Comparison of ENCODE assay signal across 19 cellular contexts in the genomic region with DNA sequence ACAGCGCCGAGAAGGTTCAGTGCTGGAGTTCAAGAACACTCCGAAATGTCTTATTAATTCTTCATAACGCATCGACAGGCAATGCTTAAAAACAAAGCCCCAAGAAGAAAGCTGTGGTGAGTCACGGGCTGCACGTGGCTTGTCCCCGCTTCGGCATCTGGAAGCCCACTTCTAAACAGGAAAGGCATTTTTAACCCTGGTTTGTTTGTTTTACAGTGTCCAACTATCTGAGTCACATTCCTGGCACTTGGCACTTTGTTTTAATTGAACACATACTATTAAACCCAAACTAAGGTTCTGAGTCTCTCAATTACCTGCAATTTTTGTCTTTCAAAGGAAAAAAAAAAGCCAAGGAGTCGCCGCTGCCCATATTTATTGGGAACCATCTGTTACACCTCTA. TPM values are rescaled to one million over a fixed set of nuclear protein-coding genes. Genes with fewer than 3 reads are reported as not detected.
DNase-seq lines count a peak whose midpoint lies in the region; ATAC-seq and TF ChIP-seq lines count a peak whose summit lies in the region.
"Had no signal": no experiment of that assay in that cellular context is flagged by ENCODE, and none has a peak within 500 bp of the region (broad histone marks: within the 10 kb centered on the region; RNA-seq: fewer than 3 reads in every experiment).

No MANE protein-coding gene starts in this region.

- H3K27me3 ChIP-seq in liver (ENCODE audit: control insufficient read depth in 4 of 4, insufficient read depth in 4 of 4, low read length in 3 of 4), result no peaks in the 10 kb centered on the region
- H3K27me3 ChIP-seq in naive thymus-derived CD4-positive, alpha-beta T cell (ENCODE audit: control insufficient read depth in 2 of 2, insufficient read depth in 2 of 2, low read length in 2 of 2), result no peaks in the 10 kb centered on the region
- H3K27me3 ChIP-seq: BE2C, Peyer's patch had no signal

- DNase-seq in AG09319 (ENCODE audit: extremely low read depth, low read depth) (peak; percentile 1), GM04504 (ENCODE audit: low read depth) (peak; percentile 24), astrocyte of the hippocampus (ENCODE audit: low read depth, low spot score) (peak; percentile 64), osteocyte (ENCODE audit: extremely low spot score, unreplicated experiment) (no peak), UCSD-AML1 (lab: John Stamatoyannopoulos, UW; ENCODE audit: unreplicated experiment) (no peak)
- no peak for DNase-seq in activated CD4-positive, alpha-beta memory T cell treated with anti-CD3 and anti-CD28 coated beads, Interleukin-2, amount 10 ng/mL, durations not matched to agents 7 days and 5 days
- no peak for DNase-seq in naive thymus-derived CD4-positive, alpha-beta T cell
- DNase-seq: activated CD8-positive, alpha-beta T cell treated with anti-CD3 and anti-CD28 coated beads, Interleukin-2, amount 10 ng/mL, durations not matched to agents 7 days and 5 days; BE2C; erythroblast; Kasumi-1; naive B cell; NCI-H187; NCI-H526; Peyer's patch; stomach had no signal

- no peak overlapping the region for H3K27ac Mint-ChIP-seq in osteocyte (ENCODE audit: unreplicated experiment)
- H3K27ac Mint-ChIP-seq in activated CD4-positive, alpha-beta memory T cell treated with anti-CD3 and anti-CD28 coated beads, Interleukin-2, amount 10 ng/mL, durations not matched to agents 7 days and 5 days, result no peak overlapping the region
- no peak overlapping the region for H3K27ac Mint-ChIP-seq in naive thymus-derived CD4-positive, alpha-beta T cell
- H3K27ac Mint-ChIP-seq: activated CD8-positive, alpha-beta T cell treated with anti-CD3 and anti-CD28 coated beads, Interleukin-2, amount 10 ng/mL, durations not matched to agents 7 days and 5 days had no signal

- no peaks in the 10 kb centered on the region for H3K9me3 ChIP-seq in liver (ENCODE audit: control insufficient read depth in 4 of 4, low read length in 3 of 4)
- no peaks in the 10 kb centered on the region for H3K9me3 ChIP-seq in naive thymus-derived CD4-positive, alpha-beta T cell (ENCODE audit: control insufficient read depth in 2 of 3, low read length in 3 of 3)
- H3K9me3 ChIP-seq: BE2C, Peyer's patch, prostate gland, stomach had no signal

- no peak overlapping the region for H3K4me3 Mint-ChIP-seq in osteocyte (ENCODE audit: unreplicated experiment)
- H3K4me3 Mint-ChIP-seq in activated CD4-positive, alpha-beta memory T cell treated with anti-CD3 and anti-CD28 coated beads, Interleukin-2, amount 10 ng/mL, durations not matched to agents 7 days and 5 days, result no peak overlapping the region
- H3K4me3 Mint-ChIP-seq in naive thymus-derived CD4-positive, alpha-beta T cell, result no peak overlapping the region
- H3K4me3 Mint-ChIP-seq: activated CD8-positive, alpha-beta T cell treated with anti-CD3 and anti-CD28 coated beads, Interleukin-2, amount 10 ng/mL, durations not matched to agents 7 days and 5 days; naive B cell had no signal

- no peaks in the 10 kb centered on the region for H3K4me1 Mint-ChIP-seq in osteocyte (ENCODE audit: unreplicated experiment)
- no peaks in the 10 kb centered on the region for H3K4me1 Mint-ChIP-seq in activated CD4-positive, alpha-beta memory T cell treated with anti-CD3 and anti-CD28 coated beads, Interleukin-2, amount 10 ng/mL, durations not matched to agents 7 days and 5 days
- no peaks in the 10 kb centered on the region for H3K4me1 Mint-ChIP-seq in naive thymus-derived CD4-positive, alpha-beta T cell
- H3K4me1 Mint-ChIP-seq: naive B cell had no signal

- TF ChIP-seq RAD21 in liver (IDR thresholded peaks at IDR 0.05), result no peak

- no peak for ATAC-seq in naive thymus-derived CD4-positive, alpha-beta T cell
- ATAC-seq: activated CD8-positive, alpha-beta T cell treated with anti-CD3 and anti-CD28 coated beads, Interleukin-2, amount 10 ng/mL, durations not matched to agents 7 days and 5 days; left lobe of liver had no signal

- H3K36me3 Mint-ChIP-seq in osteocyte (ENCODE audit: unreplicated experiment), result no peaks in the 10 kb centered on the region
- no peaks in the 10 kb centered on the region for H3K36me3 Mint-ChIP-seq in activated CD4-positive, alpha-beta memory T cell treated with anti-CD3 and anti-CD28 coated beads, Interleukin-2, amount 10 ng/mL, durations not matched to agents 7 days and 5 days (ENCODE audit: low read depth)
- no peaks in the 10 kb centered on the region for H3K36me3 Mint-ChIP-seq in naive thymus-derived CD4-positive, alpha-beta T cell
- H3K36me3 Mint-ChIP-seq: naive B cell had no signal

- no peaks in the 10 kb centered on the region for H3K27me3 Mint-ChIP-seq in osteocyte (ENCODE audit: unreplicated experiment)
- no peaks in the 10 kb centered on the region for H3K27me3 Mint-ChIP-seq in activated CD4-positive, alpha-beta memory T cell treated with anti-CD3 and anti-CD28 coated beads, Interleukin-2, amount 10 ng/mL, durations not matched to agents 7 days and 5 days
- peaks cover 0 to 7% (median 0%) of the 10 kb centered on the region in 5 donors for H3K27me3 Mint-ChIP-seq in naive thymus-derived CD4-positive, alpha-beta T cell

- no peaks in the 10 kb centered on the region for H3K4me1 ChIP-seq in liver (ENCODE audit: control insufficient read depth in 4 of 4, insufficient read depth in 4 of 4, low read length in 3 of 4)
- H3K4me1 ChIP-seq in naive thymus-derived CD4-positive, alpha-beta T cell (ENCODE audit: control insufficient read depth in 2 of 2, insufficient read depth in 2 of 2, low read length in 2 of 2), result no peaks in the 10 kb centered on the region
- H3K4me1 ChIP-seq: BE2C, Peyer's patch, prostate gland, stomach had no signal

- WGBS in liver, result 79% methylated on average over 11 of the region's 11 CpGs

- no peak for TF ChIP-seq CTCF in AG09319 (IDR thresholded peaks at IDR 0.05; ENCODE audit: low read depth, low read length)
- TF ChIP-seq CTCF in liver (IDR thresholded peaks at IDR 0.05; ENCODE audit: low read depth, low read length, missing input control), result no peak
- TF ChIP-seq CTCF in osteocyte (IDR thresholded peaks at IDR 0.05), result no peak

- H3K36me3 ChIP-seq in liver (ENCODE audit: control insufficient read depth in 4 of 4, insufficient read depth in 3 of 4, low read depth in 1 of 4, low read length in 3 of 4), result no peaks in the 10 kb centered on the region
- no peaks in the 10 kb centered on the region for H3K36me3 ChIP-seq in naive thymus-derived CD4-positive, alpha-beta T cell (ENCODE audit: control insufficient read depth in 2 of 3, insufficient read depth in 3 of 3, low read length in 3 of 3)
- H3K36me3 ChIP-seq: BE2C, Peyer's patch, prostate gland, stomach had no signal

- intact Hi-C loops in naive thymus-derived CD4-positive, alpha-beta T cell (cut with micrococcal nuclease), result no loop called here

- no peak overlapping the region for H3K27ac ChIP-seq in liver (ENCODE audit: low read depth in 1 of 2, low read length in 2 of 2)
- H3K27ac ChIP-seq in naive thymus-derived CD4-positive, alpha-beta T cell (ENCODE audit: low read depth, low read length), result no peak overlapping the region
- H3K27ac ChIP-seq: Peyer's patch, prostate gland, stomach had no signal

- no peaks in the 10 kb centered on the region for H3K9me3 Mint-ChIP-seq in osteocyte (ENCODE audit: unreplicated experiment)
- no peaks in the 10 kb centered on the region for H3K9me3 Mint-ChIP-seq in activated CD4-positive, alpha-beta memory T cell treated with anti-CD3 and anti-CD28 coated beads, Interleukin-2, amount 10 ng/mL, durations not matched to agents 7 days and 5 days
- peaks cover 0 to 2% (median 0%) of the 10 kb centered on the region in 11 donors for H3K9me3 Mint-ChIP-seq in naive thymus-derived CD4-positive, alpha-beta T cell
- H3K9me3 Mint-ChIP-seq: naive B cell had no signal

- CTCF ChIA-PET in activated CD4-positive, alpha-beta memory T cell treated with anti-CD3 and anti-CD28 coated beads, Interleukin-2, amount 10 ng/mL, durations not matched to agents 7 days and 5 days (lab: Charles Lee), result no interaction called here
- CTCF ChIA-PET in naive thymus-derived CD4-positive, alpha-beta T cell (lab: Charles Lee), result no interaction called here

- POLR2A ChIA-PET in activated CD4-positive, alpha-beta memory T cell treated with anti-CD3 and anti-CD28 coated beads, Interleukin-2, amount 10 ng/mL, durations not matched to agents 7 days and 5 days (lab: Charles Lee), result no interaction called here
- POLR2A ChIA-PET in naive thymus-derived CD4-positive, alpha-beta T cell (lab: Charles Lee), result no interaction called here

- no peak overlapping the region for H3K9ac ChIP-seq in liver (ENCODE audit: low read depth in 1 of 2, low read length in 2 of 2)

- no peak overlapping the region for H3K4me3 ChIP-seq in liver (ENCODE audit: low read depth in 1 of 3, low read length in 3 of 3)
- H3K4me3 ChIP-seq in naive thymus-derived CD4-positive, alpha-beta T cell (ENCODE audit: low read length), result no peak overlapping the region
- H3K4me3 ChIP-seq: Peyer's patch, prostate gland, stomach had no signal

TF ChIP-seq in liver, 16 proteins besides CTCF, POLR2A, EP300 and RAD21:
- TF ChIP-seq TAF1 (conservative IDR thresholded peaks at IDR 0.05) (no peak), HNF4A (conservative IDR thresholded peaks at IDR 0.05) (no peak), FOXA1 (IDR thresholded peaks at IDR 0.05) (no peak), JUND (IDR thresholded peaks at IDR 0.05) (peak; percentile 7 to 31)
- TF ChIP-seq, protein P1, sequence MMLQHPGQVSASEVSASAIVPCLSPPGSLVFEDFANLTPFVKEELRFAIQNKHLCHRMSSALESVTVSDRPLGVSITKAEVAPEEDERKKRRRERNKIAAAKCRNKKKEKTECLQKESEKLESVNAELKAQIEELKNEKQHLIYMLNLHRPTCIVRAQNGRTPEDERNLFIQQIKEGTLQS (IDR thresholded peaks at IDR 0.05), result no peak

RNA-seq across cellular contexts. Expression of gene MGMT, which starts 49.9 kb away (rescaled TPM):
- total RNA-seq in liver, result 10 to 100 TPM; 28.2 to 48.4 TPM
- 10 to 100 TPM; 43.6 to 79.1 TPM for polyA plus RNA-seq in liver
- 17.0 and 20.8 TPM in 2 replicates for total RNA-seq in osteocyte
- total RNA-seq in activated CD4-positive, alpha-beta memory T cell treated with anti-CD3 and anti-CD28 coated beads, Interleukin-2, amount 10 ng/mL, durations not matched to agents 7 days and 5 days, result 10 to 100 TPM; 15.4 to 16.7 TPM
- 10 to 100 TPM; 17.6 to 23.9 (median 21.8) TPM for total RNA-seq in naive thymus-derived CD4-positive, alpha-beta T cell
- 10 to 100 TPM; 30.3 to 37.1 TPM for polyA plus RNA-seq in naive thymus-derived CD4-positive, alpha-beta T cell

Comparison
In these comparisons a context has a peak if more than half of its experiments do, and no peak if none do; other contexts are left out.
1. DNase-seq: peak in AG09319 (single experiment), GM04504 (single experiment) and astrocyte of the hippocampus (single experiment); none in osteocyte (single experiment), activated CD4-positive, alpha-beta memory T cell treated with anti-CD3 and anti-CD28 coated beads, Interleukin-2, amount 10 ng/mL, durations not matched to agents 7 days and 5 days (single experiment), UCSD-AML1 (single experiment) and naive thymus-derived CD4-positive, alpha-beta T cell (0 of 9).